Comparison of ENCODE assay signal across 23 cellular contexts in genomic region chr1:17675681-17676243, GRCh38.
DNase-seq lines count a peak whose midpoint lies in the region; ATAC-seq and TF ChIP-seq lines count a peak whose summit lies in the region.
"Had no signal": no experiment of that assay in that cellular context is flagged by ENCODE, and none has a peak within 500 bp of the region (broad histone marks: within the 10 kb centered on the region; RNA-seq: fewer than 3 reads in every experiment).

No MANE protein-coding gene starts in this region.

- H3K9ac ChIP-seq in BLaER1 = no peak overlapping the region
- no peak overlapping the region for H3K9ac ChIP-seq in trophoblast cell (ENCODE audit: low read length)

- ATAC-seq in left cardiac atrium = no peak
- ATAC-seq: A549, Right ventricle myocardium inferior had no signal

- H4K8ac ChIP-seq in trophoblast cell (ENCODE audit: low read depth, low read length) = no peak overlapping the region

- no peaks in the 10 kb centered on the region for H3K79me1 ChIP-seq in trophoblast cell (ENCODE audit: low read length)

- H2BK5ac ChIP-seq in trophoblast cell (ENCODE audit: low read depth, low read length, poor library complexity) = no peak overlapping the region

- peaks cover 12% of the 10 kb centered on the region for H3K27me3 Mint-ChIP-seq in HFFc6 (ENCODE audit: insufficient read depth)
- H3K27me3 Mint-ChIP-seq: CD4-positive, CD25-positive, alpha-beta regulatory T cell; IgD-negative memory B cell had no signal

- no peaks in the 10 kb centered on the region; the same call in 1 of the 2 replicates for H3K9me3 Mint-ChIP-seq in HFFc6
- H3K9me3 Mint-ChIP-seq: IgD-negative memory B cell had no signal

- no peak overlapping the region for H4K91ac ChIP-seq in trophoblast cell (ENCODE audit: low read depth, low read length)

- no peak overlapping the region for H2BK120ac ChIP-seq in trophoblast cell (ENCODE audit: insufficient read depth, low read length, poor library complexity)

- H3K4me3 ChIP-seq in BLaER1 = no peak overlapping the region
- H3K4me3 ChIP-seq in trophoblast cell (ENCODE audit: low read depth, low read length) = peak overlapping the region; percentile 57
- H3K4me3 ChIP-seq: A549, Peyer's patch had no signal

- H3K36me3 Mint-ChIP-seq in HFFc6 (ENCODE audit: low read depth) = peaks cover 12% of the 10 kb centered on the region; the same call in 1 of the 2 replicates
- H3K36me3 Mint-ChIP-seq: CD4-positive, CD25-positive, alpha-beta regulatory T cell; IgD-negative memory B cell had no signal

- intact Hi-C loops in left cardiac atrium (cut with DNase I) = no loop called here

- H3K4me1 Mint-ChIP-seq in HFFc6 (ENCODE audit: low read depth) = no peaks in the 10 kb centered on the region; the same call in 1 of the 2 replicates
- H3K4me1 Mint-ChIP-seq: CD4-positive, CD25-positive, alpha-beta regulatory T cell had no signal

- H3K27me3 ChIP-seq in BLaER1 (no peaks in the 10 kb centered on the region), trophoblast cell (ENCODE audit: insufficient read depth, low read length) (no peaks in the 10 kb centered on the region)
- H3K27me3 ChIP-seq: Peyer's patch had no signal

- no peak overlapping the region for H4K12ac ChIP-seq in trophoblast cell (ENCODE audit: low read depth, low read length)

- H3K36me3 ChIP-seq in BLaER1 (peaks cover 8% of the 10 kb centered on the region; the same call in 1 of the 2 replicates), trophoblast cell (ENCODE audit: control insufficient read depth in 1 of 2, insufficient read depth in 2 of 2, low read length in 2 of 2) (peaks cover 4 to 11% of the 10 kb centered on the region in 2 experiments)

- TF ChIP-seq POLR2A in erythroblast (IDR thresholded peaks at IDR 0.05; ENCODE audit: low read length) = no peak

- H3K4me2 ChIP-seq in BLaER1 = peak overlapping the region; percentile 88
- H3K4me2 ChIP-seq in trophoblast cell (ENCODE audit: low read length) = no peak overlapping the region
- H3K4me2 ChIP-seq: A549 had no signal

- no peaks in the 10 kb centered on the region for H3K79me2 ChIP-seq in trophoblast cell (ENCODE audit: control insufficient read depth, insufficient read depth, low read length, poor library complexity)

- H2AFZ ChIP-seq in trophoblast cell (ENCODE audit: insufficient read depth, low read length, poor library complexity) = no peak overlapping the region

- H3K27ac Mint-ChIP-seq in HFFc6 = peak overlapping the region; percentile 29; the same call in 1 of the 2 replicates
- H3K27ac Mint-ChIP-seq: CD4-positive, CD25-positive, alpha-beta regulatory T cell; IgD-negative memory B cell had no signal

- DNase-seq in HFFc6 (no peak), erythroblast (lab: John Stamatoyannopoulos, UW) (peak; percentile 24 to 39), trophoblast cell (no peak), C1 segment of cervical spinal cord (lab: John Stamatoyannopoulos, UW) (no peak), left cardiac atrium (no peak), NCI-H510A treated with DMSO at 0.1 percent for 48 hours (lab: John Stamatoyannopoulos, UW) (no peak), KG1 (lab: John Stamatoyannopoulos, UW) (no peak)
- DNase-seq: Caco-2; CD4-positive, CD25-positive, alpha-beta regulatory T cell; GF-D8; GOT3; NCI-H1092 treated with DMSO at 0.1 percent for 48 hours; NCI-H146; NCI-H2081; NCI-H748 treated with DMSO at 0.1 percent for 48 hours; NK-92 treated with Interleukin-12 subunit alpha and Interleukin-12 subunit beta, amount 100 ng/mL, for 24 hours; Peyer's patch; SW 1271 had no signal

- no peak overlapping the region for H3K14ac ChIP-seq in trophoblast cell (ENCODE audit: low read length)

- H2BK12ac ChIP-seq in trophoblast cell (ENCODE audit: low read length) = no peak overlapping the region

- no peaks in the 10 kb centered on the region for H3K9me3 ChIP-seq in BLaER1
- peaks cover 13% of the 10 kb centered on the region for H3K9me3 ChIP-seq in trophoblast cell (ENCODE audit: insufficient read depth, low read depth, low read length)
- H3K9me3 ChIP-seq: A549, Caco-2, Peyer's patch had no signal

- H3K18ac ChIP-seq in trophoblast cell (ENCODE audit: low read length) = no peak overlapping the region

- H3K27ac ChIP-seq in BLaER1 (no peak overlapping the region), trophoblast cell (ENCODE audit: low read depth, low read length) (no peak overlapping the region)
- H3K27ac ChIP-seq: A549, HL-60, Peyer's patch had no signal

- peaks cover 84% of the 10 kb centered on the region for H3K4me1 ChIP-seq in BLaER1
- no peaks in the 10 kb centered on the region for H3K4me1 ChIP-seq in trophoblast cell (ENCODE audit: control insufficient read depth in 1 of 2, insufficient read depth in 2 of 2, low read length in 2 of 2)
- H3K4me1 ChIP-seq: A549, Caco-2, Peyer's patch had no signal

- H2AK5ac ChIP-seq in trophoblast cell (ENCODE audit: low read length) = no peak overlapping the region

- H3K23ac ChIP-seq in trophoblast cell (ENCODE audit: low read length) = no peak overlapping the region

- TF ChIP-seq CTCF in HFFc6 (IDR thresholded peaks at IDR 0.05) = no peak

- WGBS in trophoblast cell (ENCODE audit: extremely low coverage, insufficient coverage, insufficient read length) = no CpG with 5 or more reads among the region's 4 CpGs

- no peaks in the 10 kb centered on the region for H4K20me1 ChIP-seq in BLaER1

- no peak overlapping the region for H3K4me3 Mint-ChIP-seq in HFFc6
- H3K4me3 Mint-ChIP-seq: CD4-positive, CD25-positive, alpha-beta regulatory T cell; IgD-negative memory B cell had no signal

- H3K4ac ChIP-seq in trophoblast cell (ENCODE audit: low read depth, low read length) = no peak overlapping the region

Comparison
In these comparisons a context has a peak if more than half of its experiments do, and no peak if none do; other contexts are left out.
1. DNase-seq: peak in erythroblast (2 of 2); none in HFFc6 (single experiment), trophoblast cell (0 of 2), C1 segment of cervical spinal cord (0 of 14), left cardiac atrium (single experiment), NCI-H510A treated with DMSO at 0.1 percent for 48 hours (single experiment) and KG1 (single experiment).